ENCODE assay signal across 8 cellular contexts in the genomic region with DNA sequence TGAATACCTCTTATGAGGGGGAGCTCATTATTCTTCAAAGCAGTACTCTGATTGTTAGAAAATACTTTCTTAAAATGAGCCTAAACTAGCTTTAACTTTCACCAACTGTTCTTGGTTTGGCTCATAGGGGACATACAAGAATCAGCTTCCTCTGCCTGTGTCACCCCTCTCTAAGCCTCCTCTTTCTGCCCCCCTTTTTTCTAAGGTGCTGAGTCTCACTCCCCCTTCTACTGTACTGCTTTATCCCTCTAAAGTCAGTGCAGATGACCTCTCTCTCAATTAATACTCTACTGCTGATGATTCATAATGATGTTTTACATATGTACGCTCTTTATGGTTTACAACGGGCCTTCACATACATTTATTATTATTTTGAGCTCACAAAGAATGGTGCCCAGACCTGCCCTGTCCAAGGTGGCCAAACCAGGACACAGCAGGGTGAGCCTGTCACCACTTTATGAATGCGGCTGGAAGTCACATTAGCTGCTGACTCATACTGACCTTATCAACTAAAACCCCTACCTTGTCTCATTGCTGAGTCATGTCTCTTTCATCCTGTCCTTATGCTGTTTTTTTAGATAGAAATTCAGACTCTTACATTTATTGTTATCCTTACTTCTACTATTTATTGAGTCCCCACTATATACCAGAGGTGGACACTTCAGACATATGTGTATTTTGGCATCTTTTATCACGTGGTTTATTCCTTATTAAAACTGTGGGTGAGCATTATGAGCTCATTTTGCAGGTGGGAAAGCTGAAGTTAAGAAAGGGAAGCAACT.
DNase-seq lines count a peak whose midpoint lies in the region; ATAC-seq lines count a peak whose summit lies in the region.

No MANE protein-coding gene starts in this region.

- peak; percentile 49 for ATAC-seq in GM21825 (IDR thresholded peaks at IDR 0.05; ENCODE audit: unreplicated experiment)
- peak; percentile 31 for ATAC-seq in esophagus mucosa
- no peak for ATAC-seq in GM21526 (IDR thresholded peaks at IDR 0.05; ENCODE audit: low FRiP score, unreplicated experiment)
- ATAC-seq in GM21723 (IDR thresholded peaks at IDR 0.05; ENCODE audit: unreplicated experiment), result no peak
- no peak for ATAC-seq in GM21528 (IDR thresholded peaks at IDR 0.05; ENCODE audit: low FRiP score, unreplicated experiment)

- DNase-seq in Daoy (ENCODE audit: low read depth) (peak; percentile 79), NCI-H69 (lab: John Stamatoyannopoulos, UW) (peak; percentile 47), globus pallidus (ENCODE audit: low spot score) (no peak)

Comparison
In these comparisons a context has a peak if more than half of its experiments do, and no peak if none do; other contexts are left out.
1. ATAC-seq: peak in GM21825 (single experiment) and esophagus mucosa (single experiment); none in GM21526 (single experiment), GM21723 (single experiment) and GM21528 (single experiment).